In genomic region chr7:22564511-22565045, GRCh38 we compare ENCODE assay signal across 9 cellular contexts.
DNase-seq lines count a peak whose midpoint lies in the region; ATAC-seq, FAIRE-seq and TF ChIP-seq lines count a peak whose summit lies in the region.
"Had no signal": no experiment of that assay in that cellular context is flagged by ENCODE, and none has a peak within 500 bp of the region (broad histone marks: within the 10 kb centered on the region; RNA-seq: fewer than 3 reads in every experiment).

No MANE protein-coding gene starts in this region.

- H3K36me3 Mint-ChIP-seq in activated naive CD8-positive, alpha-beta T cell treated with anti-CD3 and anti-CD28 coated beads, Interleukin-2, amount 10 ng/mL, durations not matched to agents 7 days and 5 days = peaks cover 3% of the 10 kb centered on the region

- H3K36me3 ChIP-seq in ACC112 (ENCODE audit: insufficient read depth, low read length) = no peaks in the 10 kb centered on the region

- peak overlapping the region; percentile 73 for H3K27ac Mint-ChIP-seq in activated naive CD8-positive, alpha-beta T cell treated with anti-CD3 and anti-CD28 coated beads, Interleukin-2, amount 10 ng/mL, durations not matched to agents 7 days and 5 days

- FAIRE-seq in H54 (lab: Jason Lieb, UNC) (peak; percentile 75), GM12891 (lab: Jason Lieb, UNC) (no peak), HTR-8/SVneo (lab: Jason Lieb, UNC) (no peak)

- H3K27me3 Mint-ChIP-seq in activated naive CD8-positive, alpha-beta T cell treated with anti-CD3 and anti-CD28 coated beads, Interleukin-2, amount 10 ng/mL, durations not matched to agents 7 days and 5 days = peaks cover 16% of the 10 kb centered on the region

- peak; percentile 21 for ATAC-seq in activated naive CD8-positive, alpha-beta T cell treated with anti-CD3 and anti-CD28 coated beads, Interleukin-2, amount 10 ng/mL, durations not matched to agents 7 days and 5 days (ENCODE audit: low read depth)

- DNase-seq in H54 (ENCODE audit: insufficient read length, low spot score) (peak; percentile 76), hepatic stellate cell (ENCODE audit: low spot score) (peak; percentile 60), GM12891 (ENCODE audit: insufficient read length, low spot score) (no peak), HTR-8/SVneo (ENCODE audit: insufficient read length, low spot score) (no peak), SIG-M5 (lab: John Stamatoyannopoulos, UW) (no peak), HuH-7.5 (ENCODE audit: low spot score) (no peak)
- DNase-seq in activated naive CD8-positive, alpha-beta T cell treated with anti-CD3 and anti-CD28 coated beads, Interleukin-2, amount 10 ng/mL, durations not matched to agents 7 days and 5 days = peak; percentile 39
- DNase-seq: activated CD8-positive, alpha-beta memory T cell treated with anti-CD3 and anti-CD28 coated beads, Interleukin-2, amount 50 U/mL, for 48 hours had no signal

- no peaks in the 10 kb centered on the region for H3K27me3 ChIP-seq in ACC112 (ENCODE audit: insufficient read depth, low read length)

- no peaks in the 10 kb centered on the region for H3K9me3 Mint-ChIP-seq in activated naive CD8-positive, alpha-beta T cell treated with anti-CD3 and anti-CD28 coated beads, Interleukin-2, amount 10 ng/mL, durations not matched to agents 7 days and 5 days

- peaks cover 64% of the 10 kb centered on the region for H3K4me1 ChIP-seq in ACC112 (ENCODE audit: control insufficient read depth, insufficient read depth, low read length, unreplicated experiment)

- H3K4me3 Mint-ChIP-seq in activated naive CD8-positive, alpha-beta T cell treated with anti-CD3 and anti-CD28 coated beads, Interleukin-2, amount 10 ng/mL, durations not matched to agents 7 days and 5 days = peak overlapping the region; percentile 82

- H3K4me3 ChIP-seq in ACC112 (ENCODE audit: low read depth, low read length) = peak overlapping the region; percentile 8

- POLR2A ChIA-PET in activated naive CD8-positive, alpha-beta T cell treated with anti-CD3 and anti-CD28 coated beads, Interleukin-2, amount 10 ng/mL, durations not matched to agents 7 days and 5 days (lab: Charles Lee) = interaction anchor here (0.6 to 3.2 kb wide), 7 partner anchors 9 to 541 kb away, joined by 3 to 22 read pairs (median 4); partner anchors contain the start of genes IL6 and KLHL7

- peak overlapping the region; percentile 91 for H3K27ac ChIP-seq in ACC112 (ENCODE audit: low read depth, low read length)

- TF ChIP-seq POLR2A in H54 (IDR thresholded peaks at IDR 0.05; ENCODE audit: low read depth, low read length) (no peak), GM12891 (IDR thresholded peaks at IDR 0.05; ENCODE audit: low read depth, low read length) (no peak)

- no peaks in the 10 kb centered on the region for H3K79me2 ChIP-seq in ACC112 (ENCODE audit: control insufficient read depth, insufficient read depth, low read length, unreplicated experiment)

- H3K4me1 Mint-ChIP-seq in activated naive CD8-positive, alpha-beta T cell treated with anti-CD3 and anti-CD28 coated beads, Interleukin-2, amount 10 ng/mL, durations not matched to agents 7 days and 5 days = peaks cover 55% of the 10 kb centered on the region

- no peak overlapping the region for H2AFZ ChIP-seq in ACC112 (ENCODE audit: low read length, unreplicated experiment)

TF ChIP-seq in GM12891, 5 proteins besides CTCF, POLR2A, EP300 and RAD21:
- TF ChIP-seq POLR2AphosphoS5 (IDR thresholded peaks at IDR 0.05; ENCODE audit: low read depth, low read length) (no peak), POU2F2 (IDR thresholded peaks at IDR 0.05; ENCODE audit: low read depth, low read length) (no peak), TAF1 (IDR thresholded peaks at IDR 0.05; ENCODE audit: low read depth, low read length) (no peak), SPI1 (IDR thresholded peaks at IDR 0.05; ENCODE audit: low read depth, low read length) (no peak), PAX5 (IDR thresholded peaks at IDR 0.05; ENCODE audit: insufficient read depth, low read length, severe bottlenecking) (no peak)

Comparison
In these comparisons a context has a peak if more than half of its experiments do, and no peak if none do; other contexts are left out.
1. DNase-seq: peak in H54 (single experiment), activated naive CD8-positive, alpha-beta T cell treated with anti-CD3 and anti-CD28 coated beads, Interleukin-2, amount 10 ng/mL, durations not matched to agents 7 days and 5 days (single experiment) and hepatic stellate cell (single experiment); none in GM12891 (single experiment), HTR-8/SVneo (single experiment), SIG-M5 (single experiment) and HuH-7.5 (single experiment).